Comparison of ENCODE assay signal across 8 cellular contexts in genomic region chr11:22169833-22170232, GRCh38. TPM values are rescaled to one million over a fixed set of nuclear protein-coding genes. Genes with fewer than 3 reads are reported as not detected.
DNase-seq lines count a peak whose midpoint lies in the region; ATAC-seq and TF ChIP-seq lines count a peak whose summit lies in the region.

No MANE protein-coding gene starts in this region.

- H3K36me3 Mint-ChIP-seq in effector memory CD8-positive, alpha-beta T cell (ENCODE audit: insufficient read depth): no peaks in the 10 kb centered on the region

- no peaks in the 10 kb centered on the region for H3K79me2 ChIP-seq in PC-3 (ENCODE audit: low read length)

- ATAC-seq in IMR-90 (ENCODE audit: low read depth): no peak
- ATAC-seq in PC-3: no peak
- ATAC-seq in effector memory CD8-positive, alpha-beta T cell (replicated peaks): no peak

- no peak overlapping the region for H4K8ac ChIP-seq in IMR-90 (ENCODE audit: low read depth in 2 of 2, low read length in 2 of 2)

- DNase-seq in DMS 273 treated with DMSO at 0.1 percent for 48 hours (lab: John Stamatoyannopoulos, UW) (peak; percentile 15), IMR-90 (peak; percentile 0), PC-3 (peak; percentile 5), kidney glomerular epithelial cell (lab: John Stamatoyannopoulos, UW) (peak; percentile 43), nucleus accumbens (lab: John Stamatoyannopoulos, UW) (no peak), head of caudate nucleus (no peak), HK-2 (ENCODE audit: unreplicated experiment) (no peak)
- no peak for DNase-seq in effector memory CD8-positive, alpha-beta T cell

- no peak overlapping the region for H4K5ac ChIP-seq in IMR-90 (ENCODE audit: low read depth, low read length)

- no peak overlapping the region for H3K27ac Mint-ChIP-seq in effector memory CD8-positive, alpha-beta T cell

- POLR2A ChIA-PET in IMR-90 (lab: Charles Lee; ENCODE audit: unreplicated experiment): no interaction called here
- POLR2A ChIA-PET in PC-3 (lab: Charles Lee; ENCODE audit: unreplicated experiment): no interaction called here

- no peak overlapping the region for H3K23ac ChIP-seq in IMR-90 (ENCODE audit: low read depth, low read length)

- no peaks in the 10 kb centered on the region for H3K4me1 Mint-ChIP-seq in effector memory CD8-positive, alpha-beta T cell (ENCODE audit: low read depth in 2 of 2)

- CTCF ChIA-PET in IMR-90 (lab: Yijun Ruan, JAX): interaction anchor here (0.7 kb wide), 1 partner anchor 948 kb away, joined by 3 read pairs; no protein-coding TSS in a partner anchor
- CTCF ChIA-PET in PC-3 (lab: Charles Lee): no interaction called here

- H2BK5ac ChIP-seq in IMR-90 (ENCODE audit: low read depth, low read length, poor library complexity, severe bottlenecking): no peak overlapping the region

- no peaks in the 10 kb centered on the region for H4K20me1 ChIP-seq in IMR-90 (ENCODE audit: insufficient read depth, low read length)
- H4K20me1 ChIP-seq in PC-3 (ENCODE audit: low read length): no peaks in the 10 kb centered on the region

- in situ Hi-C loops in IMR-90 (cut with MboI; ENCODE audit: low sequenced_read_pairs): no loop called here

- H2BK15ac ChIP-seq in IMR-90 (ENCODE audit: low read depth, low read length): no peak overlapping the region

- H3K9me2 ChIP-seq in PC-3 (replicated peaks; ENCODE audit: low read length): no peaks in the 10 kb centered on the region

- no CpG with 5 or more reads among the region's 2 CpGs for WGBS in IMR-90 (ENCODE audit: extremely low coverage in 2 of 2, insufficient read length in 1 of 2), 2 experiments

- H3K9me1 ChIP-seq in IMR-90 (ENCODE audit: insufficient read depth, low read length): no peaks in the 10 kb centered on the region

- no peak overlapping the region for H3K18ac ChIP-seq in IMR-90 (ENCODE audit: low read depth, low read length)

- H3K56ac ChIP-seq in IMR-90 (ENCODE audit: extremely low read depth, insufficient read depth, low read length): no peak overlapping the region

- H3K27me3 ChIP-seq in IMR-90 (ENCODE audit: control insufficient read depth, insufficient read depth, low read length) (no peaks in the 10 kb centered on the region), PC-3 (ENCODE audit: low read length) (no peaks in the 10 kb centered on the region)

- dilution Hi-C loops in IMR-90 (cut with HindIII; ENCODE audit: low sequenced_read_pairs, unreplicated experiment): no loop called here

- no TSS peak for BruUV-seq in IMR-90 (replicated peaks; lab: Mats Ljungman, UMichigan)
- no TSS peak for BruUV-seq in PC-3 (replicated peaks; lab: Mats Ljungman, UMichigan)

- H3K4me1 ChIP-seq in IMR-90 (ENCODE audit: control insufficient read depth, insufficient read depth, low read length) (no peaks in the 10 kb centered on the region), PC-3 (ENCODE audit: insufficient read depth, low read length) (no peaks in the 10 kb centered on the region)

- H2BK120ac ChIP-seq in IMR-90 (ENCODE audit: low read depth, low read length): no peak overlapping the region

- H3K36me3 ChIP-seq in IMR-90 (ENCODE audit: control insufficient read depth, insufficient read depth, low read length) (no peaks in the 10 kb centered on the region), PC-3 (ENCODE audit: low read depth, low read length) (no peaks in the 10 kb centered on the region)

- H2AFZ ChIP-seq in IMR-90 (replicated peaks; ENCODE audit: low read length, poor library complexity): no peak overlapping the region
- H2AFZ ChIP-seq in PC-3 (ENCODE audit: low read length): no peak overlapping the region

- H3K27me3 Mint-ChIP-seq in effector memory CD8-positive, alpha-beta T cell: no peaks in the 10 kb centered on the region

- H3K9me3 ChIP-seq in IMR-90 (ENCODE audit: control insufficient read depth, insufficient read depth, low read length) (peaks cover 4% of the 10 kb centered on the region; the same call in 1 of the 2 replicates), PC-3 (ENCODE audit: low read length) (no peaks in the 10 kb centered on the region)

- no peak overlapping the region for H2BK20ac ChIP-seq in IMR-90 (ENCODE audit: low read depth, low read length)

- TF ChIP-seq RAD21 in IMR-90 (IDR thresholded peaks at IDR 0.05; ENCODE audit: low read length): no peak

- intact Hi-C loops in IMR-90 (cut with micrococcal nuclease) (no loop called here), PC-3 (cut with micrococcal nuclease) (loop anchor here (1.0 kb wide), 1 partner anchor 134 kb away; no protein-coding TSS in a partner anchor), head of caudate nucleus (cut with DNase I) (no loop called here)

- H3F3A ChIP-seq in PC-3 (ENCODE audit: low read length, unreplicated experiment): no peaks in the 10 kb centered on the region

- H3K4me2 ChIP-seq in IMR-90 (ENCODE audit: low read depth, low read length) (no peak overlapping the region), PC-3 (ENCODE audit: low read length) (no peak overlapping the region)

- no peaks in the 10 kb centered on the region for H3K9me3 Mint-ChIP-seq in effector memory CD8-positive, alpha-beta T cell

- H3K79me1 ChIP-seq in IMR-90 (ENCODE audit: low read depth in 1 of 2, low read length in 2 of 2): no peaks in the 10 kb centered on the region

- H3K27ac ChIP-seq in IMR-90 (ENCODE audit: insufficient read depth, low read length): no peak overlapping the region
- no peak overlapping the region for H3K27ac ChIP-seq in PC-3 (ENCODE audit: low read length)

- H3K4me3 ChIP-seq in IMR-90 (ENCODE audit: insufficient read depth, low read depth, low read length): no peak overlapping the region
- H3K4me3 ChIP-seq in PC-3 (ENCODE audit: low read length): no peak overlapping the region

- no peak overlapping the region for H3K4me3 Mint-ChIP-seq in effector memory CD8-positive, alpha-beta T cell

- no peak overlapping the region for H3K4ac ChIP-seq in IMR-90 (ENCODE audit: low read depth, low read length)

- H2AK9ac ChIP-seq in IMR-90 (replicated peaks; ENCODE audit: low read depth, low read length, poor library complexity): no peak overlapping the region

- no peak overlapping the region for H4K91ac ChIP-seq in IMR-90 (ENCODE audit: insufficient read depth, low read depth, low read length)

- H3K14ac ChIP-seq in IMR-90 (replicated peaks; ENCODE audit: low read depth, low read length): no peak overlapping the region

- H3K9ac ChIP-seq in IMR-90 (ENCODE audit: low read depth, low read length) (no peak overlapping the region), PC-3 (ENCODE audit: low read length) (no peak overlapping the region)

- TF ChIP-seq CTCF in IMR-90 (conservative IDR thresholded peaks at IDR 0.05; ENCODE audit: low read depth, low read length): 0 out of 2 replicates have a peak, but pooled peaks have one; percentile 13
- TF ChIP-seq CTCF in PC-3 (conservative IDR thresholded peaks at IDR 0.05; ENCODE audit: low read depth, low read length): peak; percentile 50

- TF ChIP-seq POLR2A in IMR-90 (IDR thresholded peaks at IDR 0.05; ENCODE audit: low read depth, low read length): no peak

- no peak overlapping the region for H2AK5ac ChIP-seq in IMR-90 (ENCODE audit: low read depth, low read length)

TF ChIP-seq in IMR-90, 13 proteins besides CTCF, POLR2A, EP300 and RAD21:
- TF ChIP-seq RFX5 (IDR thresholded peaks at IDR 0.05; ENCODE audit: low read depth, low read length) (no peak), ELK1 (IDR thresholded peaks at IDR 0.05; ENCODE audit: borderline replicate concordance, low read depth, low read length) (no peak), RCOR1 (IDR thresholded peaks at IDR 0.05; ENCODE audit: insufficient replicate concordance, low read length) (no peak), CEBPB (IDR thresholded peaks at IDR 0.05; ENCODE audit: low read depth, low read length) (no peak), BHLHE40 (IDR thresholded peaks at IDR 0.05; ENCODE audit: low read depth, low read length) (no peak), FOS (IDR thresholded peaks at IDR 0.05; ENCODE audit: low read depth, low read length) (no peak), SMC3 (IDR thresholded peaks at IDR 0.05; ENCODE audit: low read depth, low read length) (no peak), USF2 (IDR thresholded peaks at IDR 0.05; ENCODE audit: low read depth, low read length) (no peak), MAZ (IDR thresholded peaks at IDR 0.05; ENCODE audit: borderline replicate concordance, low read depth, low read length) (no peak), MAFK (IDR thresholded peaks at IDR 0.05; ENCODE audit: low read depth, low read length) (no peak), MXI1 (IDR thresholded peaks at IDR 0.05; ENCODE audit: borderline replicate concordance, low read depth, low read length) (no peak), CHD1 (IDR thresholded peaks at IDR 0.05; ENCODE audit: low read depth, low read length) (no peak), NFE2L2 (IDR thresholded peaks at IDR 0.05; ENCODE audit: low read depth, low read length) (no peak)

RNA-seq across cellular contexts. Expression of gene ANO5, which starts 23.1 kb away (rescaled TPM):
- not detected in 2 replicates for total RNA-seq in IMR-90 (2012; rRNA removed)
- polyA plus RNA-seq in IMR-90 (2012; rRNA removed): not detected in 2 replicates
- polyA plus RNA-seq in IMR-90 (2012; cell fraction: cytosol; rRNA removed): not detected in 2 replicates
- not detected in 2 replicates for polyA plus RNA-seq in IMR-90 (2012; cell fraction: nucleus; rRNA removed; ENCODE audit: low replicate concordance)
- not detected in 2 replicates for total RNA-seq in PC-3 (2014; rRNA removed)

Comparison
In these comparisons a context has a peak if more than half of its experiments do, and no peak if none do; other contexts are left out.
1. DNase-seq: peak in DMS 273 treated with DMSO at 0.1 percent for 48 hours (single experiment), IMR-90 (single experiment), PC-3 (single experiment) and kidney glomerular epithelial cell (single experiment); none in nucleus accumbens (0 of 56), head of caudate nucleus (0 of 42), effector memory CD8-positive, alpha-beta T cell (0 of 3) and HK-2 (single experiment).